ENCODE assay signal across 14 cellular contexts in genomic region chr14:75825147-75825592, GRCh38.
DNase-seq lines count a peak whose midpoint lies in the region; ATAC-seq, FAIRE-seq and TF ChIP-seq lines count a peak whose summit lies in the region.
"Had no signal": no experiment of that assay in that cellular context is flagged by ENCODE, and none has a peak within 500 bp of the region (broad histone marks: within the 10 kb centered on the region; RNA-seq: fewer than 3 reads in every experiment).

No MANE protein-coding gene starts in this region.

- no peak for TF ChIP-seq POLR2A in GM12878 (IDR thresholded peaks at IDR 0.05; ENCODE audit: low read depth, low read length)

- FAIRE-seq in GM12878 (lab: Jason Lieb, UNC) = no peak

- TF ChIP-seq RAD21 in GM12878 (IDR thresholded peaks at IDR 0.05; ENCODE audit: insufficient read depth, low read depth, low read length) = no peak

- POLR2A ChIA-PET in GM12878 (lab: Charles Lee) = interaction anchor here (0.6 to 0.7 kb wide), 3 partner anchors 13 to 113 kb away, joined by 4 to 5 read pairs (median 4); no protein-coding TSS in a partner anchor

- CTCF ChIA-PET in GM12878 (lab: Yijun Ruan, JAX) = interaction anchor here (0.9 to 1.1 kb wide), 3 partner anchors 24 to 82 kb away, joined by 3 to 4 read pairs (median 3); no protein-coding TSS in a partner anchor

- 6% methylated on average over 3 of the region's 3 CpGs for WGBS in GM12878 (ENCODE audit: insufficient coverage, insufficient replicate concordance, low lambda C conversion rate, missing lambda C conversion rate)

- peak overlapping the region; percentile 46 for H3K4me2 ChIP-seq in GM12878 (ENCODE audit: control insufficient read depth, insufficient read depth)

- 0 out of 4 replicates have a peak, but pooled peaks of 1 of the 2 experiments have one; percentile 23 for TF ChIP-seq EP300 in GM12878 (IDR thresholded peaks at IDR 0.05; ENCODE audit: borderline replicate concordance in 1 of 2, control insufficient read depth in 1 of 2, low read depth in 2 of 2, low read length in 2 of 2)

- no peak overlapping the region for H3K9ac ChIP-seq in GM12878 (ENCODE audit: control insufficient read depth, insufficient read depth, low read length)
- no peak overlapping the region for H3K9ac ChIP-seq in skeletal muscle tissue (ENCODE audit: low read depth in 1 of 3, low read length in 3 of 3)

- no TSS peak for BruUV-seq in GM12878 (replicated peaks; lab: Mats Ljungman, UMichigan)

- TF ChIP-seq CTCF in GM13976 (IDR thresholded peaks at IDR 0.05; ENCODE audit: borderline replicate concordance, control extremely low read depth, extremely low read depth, insufficient read depth, missing control alignments) = no peak
- no peak for TF ChIP-seq CTCF in GM12878 (IDR thresholded peaks at IDR 0.05 in 2 of 3, conservative IDR thresholded peaks at IDR 0.05 in 1 of 3; ENCODE audit: control insufficient read depth in 2 of 3, extremely low read depth in 1 of 3, insufficient read depth in 1 of 3, low read depth in 3 of 3, low read length in 3 of 3)
- TF ChIP-seq CTCF in BE2C (IDR thresholded peaks at IDR 0.05; ENCODE audit: low read depth, low read length) = no peak

- H3K27me3 ChIP-seq in GM12878 (replicated peaks in 1 of 2; ENCODE audit: control insufficient read depth in 2 of 2, insufficient read depth in 2 of 2, low read length in 1 of 2) (no peaks in the 10 kb centered on the region), layer of hippocampus (ENCODE audit: control insufficient read depth, insufficient read depth, low read length) (no peaks in the 10 kb centered on the region), skeletal muscle tissue (ENCODE audit: control insufficient read depth in 3 of 3, insufficient read depth in 3 of 3, low read length in 3 of 3) (no peaks in the 10 kb centered on the region), BE2C (no peaks in the 10 kb centered on the region)
- H3K27me3 ChIP-seq: suprapubic skin had no signal

- H3K4me3 ChIP-seq in GM12878 (no peak overlapping the region), skeletal muscle tissue (ENCODE audit: low read length in 3 of 3) (no peak overlapping the region), BE2C (ENCODE audit: low read depth, low read length) (no peak overlapping the region)
- H3K4me3 ChIP-seq: suprapubic skin had no signal

- intact Hi-C loops in GM12878 (cut with micrococcal nuclease; ENCODE audit: unreplicated experiment) = no loop called here

- SMC1A ChIA-PET in GM12878 (lab: Charles Lee; ENCODE audit: uncharacterized antibody, unreplicated experiment) = interaction anchor here (1.5 to 1.7 kb wide), 2 partner anchors 67 to 116 kb away, joined by 3 to 4 read pairs; no protein-coding TSS in a partner anchor

- DNase-seq in GM13976 (ENCODE audit: low spot score) = peak; percentile 16
- peak; percentile 40 for DNase-seq in GM12878 (ENCODE audit: low read depth, low spot score)
- no peak for DNase-seq in BE2C
- no peak for DNase-seq in hepatic stellate cell (ENCODE audit: low spot score)
- DNase-seq: activated CD4-positive, alpha-beta T cell treated with anti-CD3 and anti-CD28 coated beads, Interleukin-2, amount 50 U/mL, for 1 hour; activated effector memory CD4-positive, alpha-beta T cell treated with anti-CD3 and anti-CD28 coated beads, Interleukin-2, amount 50 U/mL, for 16 hours; H7; stimulated activated CD4-positive, alpha-beta T cell treated with anti-CD3 and anti-CD28 coated beads, Interleukin-2, amount 100 ng/mL, for 48 hours had no signal

- RAD21 ChIA-PET in GM12878 (lab: Charles Lee; ENCODE audit: unreplicated experiment) = interaction anchor here (0.9 kb wide), 1 partner anchor 157 kb away, joined by 3 read pairs; no protein-coding TSS in a partner anchor

- no peaks in the 10 kb centered on the region for H3K9me3 ChIP-seq in GM12878 (replicated peaks; ENCODE audit: control insufficient read depth, insufficient read depth, low read length)
- H3K9me3 ChIP-seq in skeletal muscle tissue (ENCODE audit: control insufficient read depth in 3 of 3, low read length in 3 of 3) = no peaks in the 10 kb centered on the region
- no peaks in the 10 kb centered on the region for H3K9me3 ChIP-seq in BE2C
- H3K9me3 ChIP-seq: suprapubic skin had no signal

- H3K79me2 ChIP-seq in GM12878 (ENCODE audit: control insufficient read depth, insufficient read depth, low read length) = no peaks in the 10 kb centered on the region

- H3K27ac ChIP-seq in GM12878 (ENCODE audit: control insufficient read depth, insufficient read depth) (peak overlapping the region; percentile 56), layer of hippocampus (ENCODE audit: low read depth, low read length) (peak overlapping the region; percentile 31), skeletal muscle tissue (ENCODE audit: low read depth, low read length) (peak overlapping the region; percentile 67)

- H3K36me3 ChIP-seq in GM12878 (ENCODE audit: control insufficient read depth in 2 of 2, insufficient read depth in 2 of 2, low read length in 1 of 2) (no peaks in the 10 kb centered on the region), skeletal muscle tissue (ENCODE audit: control insufficient read depth in 3 of 3, insufficient read depth in 3 of 3, low read length in 3 of 3) (peaks cover 0 to under 1% (median 0%) of the 10 kb centered on the region in 3 donors), BE2C (no peaks in the 10 kb centered on the region)

- no peaks in the 10 kb centered on the region for H4K20me1 ChIP-seq in GM12878 (ENCODE audit: control insufficient read depth, insufficient read depth)

- H3K4me1 ChIP-seq in GM12878 (ENCODE audit: control insufficient read depth, insufficient read depth, low read length) (peaks cover 24% of the 10 kb centered on the region), skeletal muscle tissue (ENCODE audit: control insufficient read depth in 3 of 3, insufficient read depth in 3 of 3, low read length in 3 of 3) (peaks cover 19 to 28% (median 26%) of the 10 kb centered on the region in 3 donors), BE2C (no peaks in the 10 kb centered on the region)

- no peak overlapping the region for H2AFZ ChIP-seq in GM12878 (ENCODE audit: control insufficient read depth, low read depth, low read length)

- in situ Hi-C loops in GM13976 (cut with MboI; ENCODE audit: low sequenced_read_pairs, unreplicated experiment) (no loop called here), GM12878 (cut with MboI) (no loop called here)

- ATAC-seq in GM12878 = peak; percentile 82
- ATAC-seq in GM21825 (IDR thresholded peaks at IDR 0.05; ENCODE audit: unreplicated experiment) = no peak
- no peak for ATAC-seq in GM18867 (IDR thresholded peaks at IDR 0.05; ENCODE audit: unreplicated experiment)
- ATAC-seq: natural killer cell treated with Interleukin-12 subunit alpha and Interleukin-12 subunit beta and Interleukin-15 and Interleukin-18, amount 100 ng/mL, for 72 hours had no signal

TF ChIP-seq in GM12878, 131 proteins besides CTCF, POLR2A, EP300 and RAD21 (continues in another document):
- TF ChIP-seq, protein P1, sequence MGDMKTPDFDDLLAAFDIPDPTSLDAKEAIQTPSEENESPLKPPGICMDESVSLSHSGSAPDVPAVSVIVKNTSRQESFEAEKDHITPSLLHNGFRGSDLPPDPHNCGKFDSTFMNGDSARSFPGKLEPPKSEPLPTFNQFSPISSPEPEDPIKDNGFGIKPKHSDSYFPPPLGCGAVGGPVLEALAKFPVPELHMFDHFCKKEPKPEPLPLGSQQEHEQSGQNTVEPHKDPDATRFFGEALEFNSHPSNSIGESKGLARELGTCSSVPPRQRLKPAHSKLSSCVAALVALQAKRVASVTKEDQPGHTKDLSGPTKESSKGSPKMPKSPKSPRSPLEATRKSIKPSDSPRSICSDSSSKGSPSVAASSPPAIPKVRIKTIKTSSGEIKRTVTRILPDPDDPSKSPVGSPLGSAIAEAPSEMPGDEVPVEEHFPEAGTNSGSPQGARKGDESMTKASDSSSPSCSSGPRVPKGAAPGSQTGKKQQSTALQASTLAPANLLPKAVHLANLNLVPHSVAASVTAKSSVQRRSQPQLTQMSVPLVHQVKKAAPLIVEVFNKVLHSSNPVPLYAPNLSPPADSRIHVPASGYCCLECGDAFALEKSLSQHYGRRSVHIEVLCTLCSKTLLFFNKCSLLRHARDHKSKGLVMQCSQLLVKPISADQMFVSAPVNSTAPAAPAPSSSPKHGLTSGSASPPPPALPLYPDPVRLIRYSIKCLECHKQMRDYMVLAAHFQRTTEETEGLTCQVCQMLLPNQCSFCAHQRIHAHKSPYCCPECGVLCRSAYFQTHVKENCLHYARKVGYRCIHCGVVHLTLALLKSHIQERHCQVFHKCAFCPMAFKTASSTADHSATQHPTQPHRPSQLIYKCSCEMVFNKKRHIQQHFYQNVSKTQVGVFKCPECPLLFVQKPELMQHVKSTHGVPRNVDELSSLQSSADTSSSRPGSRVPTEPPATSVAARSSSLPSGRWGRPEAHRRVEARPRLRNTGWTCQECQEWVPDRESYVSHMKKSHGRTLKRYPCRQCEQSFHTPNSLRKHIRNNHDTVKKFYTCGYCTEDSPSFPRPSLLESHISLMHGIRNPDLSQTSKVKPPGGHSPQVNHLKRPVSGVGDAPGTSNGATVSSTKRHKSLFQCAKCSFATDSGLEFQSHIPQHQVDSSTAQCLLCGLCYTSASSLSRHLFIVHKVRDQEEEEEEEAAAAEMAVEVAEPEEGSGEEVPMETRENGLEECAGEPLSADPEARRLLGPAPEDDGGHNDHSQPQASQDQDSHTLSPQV (IDR thresholded peaks at IDR 0.05) = no peak
- TF ChIP-seq STAT3 (IDR thresholded peaks at IDR 0.05; ENCODE audit: low read depth, low read length) (no peak), SIN3A (IDR thresholded peaks at IDR 0.05; ENCODE audit: low read depth, low read length) (no peak), BACH1 (IDR thresholded peaks at IDR 0.05; ENCODE audit: borderline replicate concordance) (no peak), GABPA (IDR thresholded peaks at IDR 0.05; ENCODE audit: low read depth) (no peak), KDM1A (IDR thresholded peaks at IDR 0.05; ENCODE audit: borderline replicate concordance) (no peak), RELB (IDR thresholded peaks at IDR 0.05; ENCODE audit: low read depth) (no peak), NR2F1 (conservative IDR thresholded peaks at IDR 0.05) (peak; percentile 66; the same call in 1 of the 2 replicates), PML (IDR thresholded peaks at IDR 0.05; ENCODE audit: low read length) (no peak), BMI1 (IDR thresholded peaks at IDR 0.05; ENCODE audit: borderline replicate concordance) (no peak)

Comparison
In these comparisons a context has a peak if more than half of its experiments do, and no peak if none do; other contexts are left out.
1. DNase-seq: peak in GM13976 (single experiment) and GM12878 (single experiment); none in BE2C (single experiment) and hepatic stellate cell (single experiment).
2. Peak in every context shown above with its lines, with median percentiles within 50 percentile points of each other: H3K27ac ChIP-seq.